7 cellular contexts compared by ENCODE assay signal in genomic region chr2:95346738-95347671, GRCh38. TPM values are rescaled to one million over a fixed set of nuclear protein-coding genes. Genes with fewer than 3 reads are reported as not detected.
DNase-seq lines count a peak whose midpoint lies in the region; ATAC-seq, FAIRE-seq and TF ChIP-seq lines count a peak whose summit lies in the region.

No MANE protein-coding gene starts in this region.

- no peak overlapping the region for H2AFZ ChIP-seq in K562 (ENCODE audit: low read depth, low read length)

- H3K9me3 ChIP-seq in K562 (replicated peaks; ENCODE audit: control insufficient read depth, insufficient read depth, low read depth, low read length) (no peaks in the 10 kb centered on the region), stomach (no peaks in the 10 kb centered on the region)

- H3K4me3 ChIP-seq in HFF-Myc (replicated peaks; ENCODE audit: low read depth, low read length) (peak overlapping the region; percentile 53), K562 (peak overlapping the region; percentile 18; the same call in 1 of the 2 replicates), stomach (peak overlapping the region; percentile 46 to 74 (median 68))

- TF ChIP-seq CTCF in HFF-Myc (IDR thresholded peaks at IDR 0.05; ENCODE audit: low read depth, low read length, missing control alignments) (no peak), K562 (IDR thresholded peaks at IDR 0.05 in 2 of 3, conservative IDR thresholded peaks at IDR 0.05 in 1 of 3; ENCODE audit: insufficient read depth in 2 of 3, low read depth in 1 of 3, low read length in 3 of 3) (no peak), stomach (IDR thresholded peaks at IDR 0.05) (no peak)

- TF ChIP-seq EP300 in K562 (IDR thresholded peaks at IDR 0.05; ENCODE audit: low read length) (no peak), stomach (IDR thresholded peaks at IDR 0.05) (no peak)

- H3K9me1 ChIP-seq in K562 (ENCODE audit: control insufficient read depth, insufficient read depth, low read length), result peaks cover 4% of the 10 kb centered on the region

- no TSS peak for BruUV-seq in K562 (replicated peaks; lab: Mats Ljungman, UMichigan)

- POLR2A ChIA-PET in K562 (lab: Yijun Ruan, JAX), result no interaction called here

- no peak overlapping the region for H3K4me2 ChIP-seq in K562 (ENCODE audit: insufficient read depth, low read length)

- H3K9ac ChIP-seq in K562 (ENCODE audit: insufficient read depth in 1 of 2, low read depth in 2 of 2, low read length in 2 of 2), result no peak overlapping the region

- FAIRE-seq in K562 (lab: Jason Lieb, UNC), result no peak

- intact Hi-C loops in K562 (cut with micrococcal nuclease) (no loop called here), stomach (cut with DNase I; ENCODE audit: low total_unique reads) (no loop called here)

- H3K79me2 ChIP-seq in K562 (ENCODE audit: control insufficient read depth, insufficient read depth, low read length), result no peaks in the 10 kb centered on the region

- no peak for DNase-seq in HFF-Myc (ENCODE audit: extremely low read depth, low read depth)
- peak; percentile 15 to 73 (median 54) for DNase-seq in K562 (ENCODE audit: extremely low read depth in 1 of 4, low spot score in 3 of 4)
- DNase-seq in islet precursor cell, result peak; percentile 61
- DNase-seq in stomach, result peak; percentile 25
- DNase-seq in NCI-H1694 (lab: John Stamatoyannopoulos, UW), result no peak
- no peak for DNase-seq in effector CD4-positive, alpha-beta T cell

- 37% methylated on average over 49 of the region's 78 CpGs for WGBS in K562 (ENCODE audit: insufficient coverage, low coverage, missing lambda C conversion rate)
- 18 to 85% (median 23%) methylated on average over 5 to 78 of the region's 78 CpGs for WGBS in stomach, 5 donors

- in situ Hi-C loops in K562 (cut with MboI), result no loop called here

- ATAC-seq in K562 (no peak), GM19351 (IDR thresholded peaks at IDR 0.05; ENCODE audit: unreplicated experiment) (no peak)

- peaks cover 6 to 23% of the 10 kb centered on the region in 2 experiments; a peak in 4 of 5 replicates for H3K4me1 ChIP-seq in K562 (replicated peaks in 1 of 2; ENCODE audit: control insufficient read depth in 2 of 2, insufficient read depth in 2 of 2, low read length in 2 of 2)
- peaks cover 13 to 34% (median 22%) of the 10 kb centered on the region in 4 donors for H3K4me1 ChIP-seq in stomach

- H3K27me3 ChIP-seq in K562 (ENCODE audit: control insufficient read depth in 2 of 2, insufficient read depth in 2 of 2, low read length in 2 of 2), result peaks cover 13 to 86% of the 10 kb centered on the region in 2 experiments
- H3K27me3 ChIP-seq in stomach, result peaks cover 0 to 60% (median 20%) of the 10 kb centered on the region in 3 donors

- H3K27ac ChIP-seq in K562 (ENCODE audit: extremely low read depth, low read depth, low read length) (no peak overlapping the region), stomach (peak overlapping the region in 3 of 5 donors; percentile 8 to 68 (median 57))

- TF ChIP-seq POLR2A in K562 (conservative IDR thresholded peaks at IDR 0.05) (no peak), stomach (IDR thresholded peaks at IDR 0.05) (no peak)

- CTCF ChIA-PET in K562 (lab: Yijun Ruan, JAX; ENCODE audit: low intra/inter-chr PET ratio), result no interaction called here

- no peaks in the 10 kb centered on the region for H3K36me3 ChIP-seq in K562 (ENCODE audit: control insufficient read depth, insufficient read depth, low read length)
- no peaks in the 10 kb centered on the region for H3K36me3 ChIP-seq in stomach

- no peak for TF ChIP-seq RAD21 in K562 (CRISPR knock-in tag; conservative IDR thresholded peaks at IDR 0.05 in 1 of 2, IDR thresholded peaks at IDR 0.05 in 1 of 2)

- peaks cover 16% of the 10 kb centered on the region for H4K20me1 ChIP-seq in K562 (replicated peaks; ENCODE audit: control insufficient read depth, insufficient read depth, low read length)

TF ChIP-seq in K562, 482 proteins besides CTCF, POLR2A, EP300 and RAD21:
- TF ChIP-seq KLF13 (tag; IDR thresholded peaks at IDR 0.05; ENCODE audit: borderline replicate concordance, low read depth) (no peak), E2F6 (IDR thresholded peaks at IDR 0.05; ENCODE audit: borderline replicate concordance in 1 of 2, extremely low read depth in 1 of 2, insufficient read depth in 1 of 2, insufficient read length in 1 of 2, low read depth in 1 of 2, low read length in 1 of 2, poor library complexity in 1 of 2, severe bottlenecking in 1 of 2) (peak in 1 of 2 experiments; percentile 27), EGR1 (conservative IDR thresholded peaks at IDR 0.05) (0 out of 2 replicates have a peak, but pooled peaks have one; percentile 16)

RNA-seq across cellular contexts. Expression of gene KCNIP3, which starts 49.9 kb away (rescaled TPM):
- not detected in 2 replicates for total RNA-seq in K562 (2011; cell fraction: chromatin; rRNA removed; ENCODE audit: low replicate concordance)
- total RNA-seq in K562 (2011; cell fraction: nucleolus; rRNA removed), result not detected in 2 replicates
- total RNA-seq in K562 (2011; cell fraction: nucleoplasm; rRNA removed), result not detected in 2 replicates
- total RNA-seq in K562 (2014; rRNA removed), result not detected in 2 replicates
- total RNA-seq in K562 (2014; rRNA removed; fragmentation: Illumina TruSeq; extraction: Trizol), result not detected in 2 replicates
- not detected in 2 replicates for total RNA-seq in K562 (2015; rRNA removed; fragmentation: Illumina TruSeq; extraction: Trizol)
- 0.04 TPM in 1 of 2 replicates, not detected in the other for total RNA-seq in K562 (2021)
- not detected in 2 replicates for polyA plus RNA-seq in K562 (2011; rRNA removed)
- polyA plus RNA-seq in K562 (2011; cell fraction: cytosol; rRNA removed), result 0.03 TPM in 1 of 2 replicates, not detected in the other
- polyA plus RNA-seq in K562 (2011; cell fraction: nucleus; rRNA removed), result 0.22 TPM in 1 of 2 replicates, not detected in the other
- polyA plus RNA-seq in K562 (2012), result not detected in 2 replicates
- polyA plus RNA-seq in K562 (2014; fragmentation: Illumina TruSeq; extraction: Trizol), result not detected in 2 replicates
- not detected for polyA plus RNA-seq in K562 (2014; fragmentation: Nextera tagmentation; extraction: Ambion mirVana)
- polyA plus RNA-seq in K562 (2014; rRNA removed), result not detected in 2 replicates
- not detected in 2 replicates for polyA minus RNA-seq in K562 (2011; rRNA and poly(A)+ RNA removed)
- polyA minus RNA-seq in K562 (2011; cell fraction: cytosol; rRNA and poly(A)+ RNA removed), result not detected in 2 replicates
- polyA minus RNA-seq in K562 (2011; cell fraction: nucleus; rRNA and poly(A)+ RNA removed), result not detected in 2 replicates
- total RNA-seq in stomach, result 1 to 10 TPM in 3 of 5 donors, not detected in 2; 1.3 to 2.4 (median 1.6) TPM
- 1 to 10 TPM; 3.1 to 4.4 (median 3.9) TPM for polyA plus RNA-seq in stomach

RNA-seq across cellular contexts. Expression of gene FAHD2A, which starts 55.5 kb away (rescaled TPM):
- 52.2 and 88.3 TPM in 2 replicates for total RNA-seq in K562 (2011; cell fraction: chromatin; rRNA removed; ENCODE audit: low replicate concordance)
- 76.5 and 80.0 TPM in 2 replicates for total RNA-seq in K562 (2011; cell fraction: nucleolus; rRNA removed)
- 71.1 and 87.4 TPM in 2 replicates for total RNA-seq in K562 (2011; cell fraction: nucleoplasm; rRNA removed)
- total RNA-seq in K562 (2014; rRNA removed) (31.8 and 40.7 TPM in 2 replicates), K562 (2014; rRNA removed; fragmentation: Illumina TruSeq; extraction: Trizol) (22.4 and 30.3 TPM in 2 replicates), K562 (2015; rRNA removed; fragmentation: Illumina TruSeq; extraction: Trizol) (28.4 and 29.2 TPM in 2 replicates), K562 (2021) (36.6 and 37.5 TPM in 2 replicates), stomach (10 to 100 TPM; 11.7 to 40.7 (median 14.3) TPM)
- polyA plus RNA-seq in K562 (2011; rRNA removed) (41.0 and 53.4 TPM in 2 replicates), K562 (2014; fragmentation: Illumina TruSeq; extraction: Trizol) (34.8 and 35.9 TPM in 2 replicates), K562 (2014; fragmentation: Nextera tagmentation; extraction: Ambion mirVana) (10 to 100 TPM; 13.8 to 21.0 TPM), K562 (2014; rRNA removed) (30.4 and 38.3 TPM in 2 replicates), stomach (10 to 100 TPM; 26.2 to 31.1 (median 26.6) TPM)
- 45.5 and 47.0 TPM in 2 replicates for polyA plus RNA-seq in K562 (2011; cell fraction: cytosol; rRNA removed)
- 139 and 155 TPM in 2 replicates for polyA plus RNA-seq in K562 (2011; cell fraction: nucleus; rRNA removed)
- 22.1 and 42.2 TPM in 2 replicates for polyA plus RNA-seq in K562 (2012)
- polyA minus RNA-seq in K562 (2011; rRNA and poly(A)+ RNA removed), result 33.9 and 36.1 TPM in 2 replicates
- 25.0 and 26.4 TPM in 2 replicates for polyA minus RNA-seq in K562 (2011; cell fraction: cytosol; rRNA and poly(A)+ RNA removed)
- polyA minus RNA-seq in K562 (2011; cell fraction: nucleus; rRNA and poly(A)+ RNA removed), result 39.6 and 44.7 TPM in 2 replicates

Comparison
In these comparisons a context has a peak if more than half of its experiments do, and no peak if none do; other contexts are left out.
1. DNase-seq: peak in K562 (4 of 4), islet precursor cell (single experiment) and stomach (single experiment); none in HFF-Myc (single experiment), NCI-H1694 (single experiment) and effector CD4-positive, alpha-beta T cell (single experiment).
2. H3K4me3 ChIP-seq: peak in every context shown above with its lines; median percentile 68 in stomach; 53 in HFF-Myc; 18 in K562.